ENCODE assay signal across 8 cellular contexts in genomic region chr13:112677421-112677962, GRCh38. TPM values are rescaled to one million over a fixed set of nuclear protein-coding genes. Genes with fewer than 3 reads are reported as not detected.
DNase-seq lines count a peak whose midpoint lies in the region; ATAC-seq and TF ChIP-seq lines count a peak whose summit lies in the region.
"Not testable (repeated sequence)": the region's sequence is repeated elsewhere in the genome, so short reads cannot be mapped to it uniquely, and the experiment has no call there.

No MANE protein-coding gene starts in this region.

- not testable (repeated sequence) for H3K9ac ChIP-seq in endodermal cell (ENCODE audit: extremely low read depth, low read length, poor library complexity, severe bottlenecking)

- DNase-seq in activated CD8-positive, alpha-beta memory T cell treated with anti-CD3 and anti-CD28 coated beads for 24 hours, result peak; percentile 28
- peak; percentile 26 for DNase-seq in chondrocyte (ENCODE audit: low spot score)
- DNase-seq in endodermal cell, result peak; percentile 30
- DNase-seq in islet precursor cell, result peak; percentile 15
- DNase-seq in left lobe of liver (ENCODE audit: low spot score), result peak; percentile 37
- peak; percentile 32 for DNase-seq in lower lobe of right lung
- peak; percentile 5 for DNase-seq in mesenteric fat pad (ENCODE audit: low spot score)
- DNase-seq in posterior vena cava (ENCODE audit: low spot score), result peak; percentile 47

- ATAC-seq in left lobe of liver, lower lobe of right lung: not testable (repeated sequence)

- not testable (repeated sequence) for H3K36me3 Mint-ChIP-seq in chondrocyte (ENCODE audit: low read depth); endodermal cell (ENCODE audit: low read depth)

- 88 to 92% methylated on average over 5 to 7 of the region's 9 CpGs for WGBS in endodermal cell (ENCODE audit: insufficient coverage in 1 of 2, insufficient read length in 1 of 2), 2 experiments

- H3K9me3 Mint-ChIP-seq in chondrocyte (ENCODE audit: low read depth), result not testable (repeated sequence)
- H3K9me3 Mint-ChIP-seq in endodermal cell, result peaks cover 11% of the 10 kb centered on the region

- not testable (repeated sequence) for H3K4me3 Mint-ChIP-seq in chondrocyte (ENCODE audit: unreplicated experiment); endodermal cell

- not testable (repeated sequence) for H3K27ac Mint-ChIP-seq in chondrocyte (ENCODE audit: unreplicated experiment); endodermal cell

- TF ChIP-seq CTCF in chondrocyte (IDR thresholded peaks at IDR 0.05); endodermal cell (conservative IDR thresholded peaks at IDR 0.05); lower lobe of right lung (IDR thresholded peaks at IDR 0.05): not testable (repeated sequence)

- H3K27me3 Mint-ChIP-seq in chondrocyte (ENCODE audit: low read depth), result peaks cover 22% of the 10 kb centered on the region
- not testable (repeated sequence) for H3K27me3 Mint-ChIP-seq in endodermal cell (ENCODE audit: insufficient read depth)

- not testable (repeated sequence) for H3K4me1 ChIP-seq in endodermal cell (ENCODE audit: control insufficient read depth, insufficient read depth, low read length); lower lobe of right lung

- H3K4me3 ChIP-seq in endodermal cell (ENCODE audit: low read length); lower lobe of right lung: not testable (repeated sequence)

- not testable (repeated sequence) for H3K27me3 ChIP-seq in endodermal cell (ENCODE audit: control insufficient read depth, insufficient read depth, low read length, poor library complexity, severe bottlenecking); lower lobe of right lung (ENCODE audit: low read depth)

- not testable (repeated sequence) for H3K9me3 ChIP-seq in endodermal cell (ENCODE audit: control insufficient read depth, low read length); lower lobe of right lung

- not testable (repeated sequence) for H3K27ac ChIP-seq in endodermal cell (ENCODE audit: low read depth, low read length); lower lobe of right lung

- not testable (repeated sequence) for H3K4me1 Mint-ChIP-seq in chondrocyte (ENCODE audit: low read depth); endodermal cell

- H3K36me3 ChIP-seq in endodermal cell (ENCODE audit: control insufficient read depth, insufficient read depth, low read length); lower lobe of right lung: not testable (repeated sequence)

- intact Hi-C loops in lower lobe of right lung (cut with DNase I); posterior vena cava (cut with DNase I): not testable (repeated sequence)

RNA-seq across cellular contexts. Expression of gene ATP11A, which starts 12.3 kb away (rescaled TPM):
- 13.1 to 22.2 TPM (median 15.4 TPM) in 3 replicates for total RNA-seq in chondrocyte
- total RNA-seq in endodermal cell, result 100 to 1,000 TPM; 122 to 140 TPM
- 32.6 TPM for polyA plus RNA-seq in endodermal cell (2013, experiment 1 of 2)
- 30.0 TPM for polyA plus RNA-seq in endodermal cell (2013, experiment 2 of 2)
- 36.0 TPM for total RNA-seq in left lobe of liver
- 281 TPM for total RNA-seq in lower lobe of right lung
- total RNA-seq in mesenteric fat pad, result 63.5 TPM
- total RNA-seq in posterior vena cava, result 10 to 100 TPM; 52.4 to 55.5 TPM
